ENCODE assay signal across 25 cellular contexts in the genomic region with DNA sequence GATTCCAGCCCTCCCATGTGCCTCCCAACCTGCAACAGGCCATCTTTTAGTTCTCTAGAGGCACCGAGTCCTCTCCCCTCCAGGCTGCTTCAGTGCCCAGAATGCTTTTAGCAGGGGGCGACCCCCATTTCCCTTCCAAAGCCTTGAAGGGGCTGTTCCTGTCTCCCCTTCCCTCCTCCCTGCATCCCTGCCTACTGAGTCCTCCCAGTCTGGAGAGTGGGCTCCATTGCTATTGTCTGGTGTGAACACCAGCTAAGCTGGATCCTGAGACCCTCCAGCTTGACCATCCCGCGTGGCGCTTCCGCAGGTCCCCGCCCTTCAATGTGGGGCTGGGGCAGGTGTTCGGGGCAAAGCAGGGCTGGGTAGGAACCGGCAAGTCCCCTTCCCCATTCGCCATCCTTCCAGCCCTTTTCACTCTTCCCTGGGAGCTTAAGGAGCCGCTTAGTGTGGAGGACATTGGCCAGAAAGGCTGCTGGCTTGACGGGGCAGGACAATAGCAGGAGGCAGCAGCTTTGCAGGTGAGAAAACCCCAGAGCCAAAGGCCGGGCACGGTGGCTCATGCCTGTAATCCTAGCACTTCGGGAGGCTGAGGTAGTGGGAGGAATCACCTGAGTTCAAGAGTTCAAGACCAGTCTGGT. TPM values are rescaled to one million over a fixed set of nuclear protein-coding genes. Genes with fewer than 3 reads are reported as not detected.
"Had no signal": no experiment of that assay in that cellular context is flagged by ENCODE, and none has a peak within 500 bp of the region (broad histone marks: within the 10 kb centered on the region; RNA-seq: fewer than 3 reads in every experiment).

No MANE protein-coding gene starts in this region.

- H3K4me3 ChIP-seq: breast epithelium, coronary artery, esophagus squamous epithelium, gastrocnemius medialis, vagina had no signal

- H3K36me3 ChIP-seq: breast epithelium had no signal

- H3K4me1 ChIP-seq: vagina had no signal

- H3K27ac ChIP-seq: breast epithelium, coronary artery, esophagus squamous epithelium, gastrocnemius medialis, vagina had no signal

- H3K9me3 ChIP-seq: breast epithelium, esophagus squamous epithelium, gastrocnemius medialis, vagina had no signal

- ATAC-seq: gastrocnemius medialis; sciatic nerve; stimulated activated memory B cell treated with anti-CD40 and anti-IgM and Interleukin-4, amounts not matched to agents 10 μg/mL and 1 μg/mL and 100 μg/mL, for 72 hours had no signal

- H3K4me1 Mint-ChIP-seq: activated naive CD8-positive, alpha-beta T cell treated with anti-CD3 and anti-CD28 coated beads, Interleukin-2, amount 10 ng/mL, durations not matched to agents 7 days and 5 days; nephron had no signal

- H3K27me3 Mint-ChIP-seq: activated naive CD8-positive, alpha-beta T cell treated with anti-CD3 and anti-CD28 coated beads, Interleukin-2, amount 10 ng/mL, durations not matched to agents 7 days and 5 days; memory B cell; stimulated activated memory B cell treated with anti-CD40 and anti-IgM and Interleukin-4, amounts not matched to agents 10 μg/mL and 1 μg/mL and 100 μg/mL, for 72 hours had no signal

- H3K27ac Mint-ChIP-seq: activated naive CD8-positive, alpha-beta T cell treated with anti-CD3 and anti-CD28 coated beads, Interleukin-2, amount 10 ng/mL, durations not matched to agents 7 days and 5 days; memory B cell; nephron; stimulated activated memory B cell treated with anti-CD40 and anti-IgM and Interleukin-4, amounts not matched to agents 10 μg/mL and 1 μg/mL and 100 μg/mL, for 72 hours had no signal

- H3K9me3 Mint-ChIP-seq: activated naive CD8-positive, alpha-beta T cell treated with anti-CD3 and anti-CD28 coated beads, Interleukin-2, amount 10 ng/mL, durations not matched to agents 7 days and 5 days; memory B cell; nephron; stimulated activated memory B cell treated with anti-CD40 and anti-IgM and Interleukin-4, amounts not matched to agents 10 μg/mL and 1 μg/mL and 100 μg/mL, for 72 hours had no signal

- H3K4me3 Mint-ChIP-seq: activated naive CD8-positive, alpha-beta T cell treated with anti-CD3 and anti-CD28 coated beads, Interleukin-2, amount 10 ng/mL, durations not matched to agents 7 days and 5 days; memory B cell; nephron; stimulated activated memory B cell treated with anti-CD40 and anti-IgM and Interleukin-4, amounts not matched to agents 10 μg/mL and 1 μg/mL and 100 μg/mL, for 72 hours had no signal

- DNase-seq: activated CD8-positive, alpha-beta memory T cell treated with anti-CD3 and anti-CD28 coated beads for 24 hours; activated CD8-positive, alpha-beta memory T cell treated with anti-CD3 and anti-CD28 coated beads, Interleukin-2, amount 50 U/mL, for 4 hours; activated naive CD4-positive, alpha-beta T cell treated with Interleukin-2 at 50 U/mL for 16 hours; activated naive CD8-positive, alpha-beta T cell treated with anti-CD3 and anti-CD28 coated beads, Interleukin-2, amount 10 ng/mL, durations not matched to agents 7 days and 5 days; activated T-cell treated with anti-CD3 and anti-CD28 coated beads, Interleukin-2, amount 50 U/mL, for 48 hours; amniotic stem cell; cerebellar nuclear complex; esophagus squamous epithelium; gastrocnemius medialis; hippocampal formation; occipital lobe; posterior cingulate gyrus; small intestine; trophoblast cell had no signal

- H3K27me3 ChIP-seq: breast epithelium, esophagus squamous epithelium, gastrocnemius medialis, vagina had no signal

RNA-seq across cellular contexts. Expression of a gene that starts 32.2 kb away (rescaled TPM):
- total RNA-seq: activated naive CD8-positive, alpha-beta T cell treated with anti-CD3 and anti-CD28 coated beads, Interleukin-2, amount 10 ng/mL, durations not matched to agents 7 days and 5 days; breast epithelium; esophagus squamous epithelium; gastrocnemius medialis; liver; mononuclear cell; myocyte; occipital lobe; sciatic nerve; temporal lobe; vagina had no signal
- polyA plus RNA-seq: liver, small intestine had no signal
